In the genomic region with DNA sequence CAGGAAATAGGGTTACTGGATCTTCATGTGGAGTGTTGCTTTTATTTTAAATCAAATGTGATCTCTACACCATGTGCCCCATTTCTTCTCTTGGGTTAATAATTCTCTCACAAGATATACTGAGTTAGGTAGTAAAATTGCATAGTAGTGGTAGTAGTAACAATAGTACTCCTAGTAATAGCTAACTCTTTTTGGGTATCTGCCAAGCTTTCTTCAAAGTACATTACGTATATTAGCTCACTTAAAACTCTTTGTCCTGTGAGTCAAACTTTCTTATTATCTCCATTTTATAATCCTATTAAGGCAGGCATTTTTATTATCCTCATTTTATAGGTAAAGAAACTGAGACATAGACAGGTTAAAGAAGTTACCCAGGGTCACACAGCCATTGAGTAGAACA, we compare ENCODE assay signal across 20 cellular contexts.
"Had no signal": no experiment of that assay in that cellular context is flagged by ENCODE, and none has a peak within 500 bp of the region (broad histone marks: within the 10 kb centered on the region; RNA-seq: fewer than 3 reads in every experiment).

No MANE protein-coding gene starts in this region.

- ATAC-seq: Panc1 had no signal

- DNase-seq: IMR-90, Karpas-422, KG1, MM.1S, NCI-H1092 treated with DMSO at 0.1 percent for 48 hours, NCI-H1436, NCI-H187, NCI-H2029, NCI-H2081 treated with DMSO at 0.1 percent for 48 hours, NCI-H2171, NCI-H226, NCI-H446, NCI-H510A, NCI-H524 treated with DMSO at 0.1 percent for 48 hours, NCI-H69, NCI-H774, SHP77, SK-N-SH had no signal

- H3K9ac ChIP-seq: SK-N-SH had no signal

- H3K27ac ChIP-seq: RWPE1 had no signal

- H3K4me2 ChIP-seq: SK-N-SH had no signal

- H3K9me3 ChIP-seq: SK-N-SH had no signal

- H3K9me2 ChIP-seq: SK-N-SH had no signal
